ENCODE assay signal across 8 cellular contexts in genomic region chr1:146051452-146051852, GRCh38. TPM values are rescaled to one million over a fixed set of nuclear protein-coding genes. Genes with fewer than 3 reads are reported as not detected.
DNase-seq lines count a peak whose midpoint lies in the region; ATAC-seq and TF ChIP-seq lines count a peak whose summit lies in the region.

No MANE protein-coding gene starts in this region.

- no peaks in the 10 kb centered on the region for H3K27me3 Mint-ChIP-seq in T-cell

- no peak for TF ChIP-seq CTCF in fibroblast of villous mesenchyme (IDR thresholded peaks at IDR 0.05; ENCODE audit: insufficient read depth, low read depth, low read length)
- TF ChIP-seq CTCF in GM13977 (IDR thresholded peaks at IDR 0.05; ENCODE audit: extremely low read depth, insufficient read depth, missing control alignments): no peak

- peaks cover 13 to 26% (median 24%) of the 10 kb centered on the region in 3 donors for H3K4me1 Mint-ChIP-seq in T-cell

- in situ Hi-C loops in GM13977 (cut with MboI; ENCODE audit: low pct_unique_long_range_greater_than_20kb, low sequenced_read_pairs, unreplicated experiment): no loop called here

- H3K4me3 Mint-ChIP-seq in T-cell: peak overlapping the region; percentile 81 to 84 (median 82)

- H3K4me3 ChIP-seq in fibroblast of villous mesenchyme (ENCODE audit: low read depth, low read length): peak overlapping the region; percentile 40

- H3K9me3 Mint-ChIP-seq in T-cell: no peaks in the 10 kb centered on the region

- no peaks in the 10 kb centered on the region for H3K36me3 Mint-ChIP-seq in T-cell

- POLR2A ChIA-PET in T-cell (lab: Charles Lee): interaction anchor here in 1 of 2 donors (0.6 to 1.2 kb wide), 2 partner anchors 14 to 193 kb away, joined by 3 to 13 read pairs; partner anchors contain the start of gene PIAS3

- intact Hi-C loops in sciatic nerve (cut with DNase I): no loop called here

- H3K27ac Mint-ChIP-seq in T-cell: peak overlapping the region; percentile 97 to 99

- DNase-seq in T-cell (no peak), fibroblast of villous mesenchyme (ENCODE audit: low read depth) (no peak), sciatic nerve (ENCODE audit: low spot score) (no peak), GM13977 (ENCODE audit: low spot score) (no peak), Kasumi-1 (lab: John Stamatoyannopoulos, UW) (no peak), NCI-H1092 treated with DMSO at 0.1 percent for 48 hours (lab: John Stamatoyannopoulos, UW) (no peak)
- no peak for DNase-seq in stimulated activated CD4-positive, alpha-beta T cell treated with anti-CD3 and anti-CD28 coated beads, Interleukin-2, amount 100 ng/mL, for 48 hours

- ATAC-seq in GM19452 (IDR thresholded peaks at IDR 0.05; ENCODE audit: unreplicated experiment) (peak; percentile 24), T-cell (replicated peaks in 1 of 4) (no peak), sciatic nerve (peak; percentile 54)

- CTCF ChIA-PET in T-cell (lab: Charles Lee): interaction anchor here in 1 of 2 donors (0.6 to 1.9 kb wide), 4 partner anchors 13 to 206 kb away, joined by 3 to 6 read pairs (median 4); partner anchors contain the start of gene NUDT17

RNA-seq across cellular contexts. Expression of gene HJV, which starts 29.9 kb away (rescaled TPM):
- total RNA-seq in T-cell (not detected), fibroblast of villous mesenchyme (not detected in 2 replicates), sciatic nerve (not detected)

RNA-seq across cellular contexts. Expression of gene TXNIP, which starts 55.1 kb away (rescaled TPM):
- total RNA-seq in T-cell (1,000 to 10,000 TPM in 1 of 5 donors, 100 to 1,000 TPM in 4; 721 to 2,117 (median 773) TPM), fibroblast of villous mesenchyme (69.5 and 205 TPM in 2 replicates), sciatic nerve (609 TPM)

Comparison
In these comparisons a context has a peak if more than half of its experiments do, and no peak if none do; other contexts are left out.
1. ATAC-seq: peak in GM19452 (single experiment) and sciatic nerve (single experiment); none in T-cell (0 of 4).